Comparison of ENCODE assay signal across 1 cellular context in genomic region chr5:54514841-54515432, GRCh38.
TF ChIP-seq lines count a peak whose summit lies in the region.

No MANE protein-coding gene starts in this region.

TF ChIP-seq in endothelial cell of umbilical vein, 7 proteins besides CTCF, POLR2A, EP300 and RAD21:
- TF ChIP-seq, protein P1, sequence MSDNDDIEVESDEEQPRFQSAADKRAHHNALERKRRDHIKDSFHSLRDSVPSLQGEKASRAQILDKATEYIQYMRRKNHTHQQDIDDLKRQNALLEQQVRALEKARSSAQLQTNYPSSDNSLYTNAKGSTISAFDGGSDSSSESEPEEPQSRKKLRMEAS (IDR thresholded peaks at IDR 0.05; ENCODE audit: insufficient read depth, insufficient read length): no peak
- TF ChIP-seq MYC (IDR thresholded peaks at IDR 0.05; ENCODE audit: low read depth, low read length) (no peak), EZH2 (IDR thresholded peaks at IDR 0.05; ENCODE audit: borderline replicate concordance, low read depth, low read length, severe bottlenecking) (no peak), JUN (IDR thresholded peaks at IDR 0.05; ENCODE audit: borderline replicate concordance, insufficient read depth, insufficient read length, low read depth) (no peak), FOS (IDR thresholded peaks at IDR 0.05; ENCODE audit: borderline replicate concordance, insufficient read depth, low read length) (no peak), GATA2 (IDR thresholded peaks at IDR 0.05; ENCODE audit: insufficient read depth, insufficient read length, low read depth, low read length) (no peak), POLR2AphosphoS5 (IDR thresholded peaks at IDR 0.05; ENCODE audit: insufficient read depth, low read depth, low read length) (no peak)
TF ChIP-seq in endothelial cell of umbilical vein: peak in this region for 0.
